ENCODE assay signal across 8 cellular contexts in genomic region chr10:37855691-37856090, GRCh38. TPM values are rescaled to one million over a fixed set of nuclear protein-coding genes. Genes with fewer than 3 reads are reported as not detected.
DNase-seq lines count a peak whose midpoint lies in the region; ATAC-seq and TF ChIP-seq lines count a peak whose summit lies in the region.

No MANE protein-coding gene starts in this region.

- no peak for TF ChIP-seq CTCF in AG04449 (IDR thresholded peaks at IDR 0.05; ENCODE audit: insufficient read depth, low read length, missing control alignments)
- TF ChIP-seq CTCF in GM12865 (IDR thresholded peaks at IDR 0.05; ENCODE audit: insufficient read depth, low read depth, low read length, missing control alignments), result no peak
- TF ChIP-seq CTCF in ascending aorta (IDR thresholded peaks at IDR 0.05), result no peak
- TF ChIP-seq CTCF in thyroid gland (IDR thresholded peaks at IDR 0.05), result no peak
- TF ChIP-seq CTCF in RWPE1 (conservative IDR thresholded peaks at IDR 0.05; ENCODE audit: low read depth), result no peak

- H3K4me3 ChIP-seq in AG04449 (ENCODE audit: low read depth, low read length) (peak overlapping the region; percentile 32), GM12865 (ENCODE audit: low read depth, low read length) (peak overlapping the region; percentile 16), ascending aorta (peak overlapping the region; percentile 81), thyroid gland (replicated peaks in 1 of 3) (no peak overlapping the region)

- peaks cover 19 to 57% (median 27%) of the 10 kb centered on the region in 3 donors for H3K4me1 Mint-ChIP-seq in naive B cell

- no peak for DNase-seq in AG04449 (ENCODE audit: low read depth, low spot score)
- no peak for DNase-seq in GM12865 (ENCODE audit: low read depth)
- no peak for DNase-seq in ascending aorta (ENCODE audit: low spot score in 2 of 2)
- DNase-seq in naive B cell, result no peak
- no peak for DNase-seq in thyroid gland
- no peak for DNase-seq in A172 (ENCODE audit: low spot score)
- DNase-seq in RWPE1 (ENCODE audit: low spot score), result no peak

- no peaks in the 10 kb centered on the region for H3K36me3 ChIP-seq in ascending aorta
- H3K36me3 ChIP-seq in thyroid gland, result no peaks in the 10 kb centered on the region

- H3K4me1 ChIP-seq in ascending aorta (peaks cover 0 to 26% of the 10 kb centered on the region in 2 donors), thyroid gland (peaks cover 23 to 24% of the 10 kb centered on the region in 2 donors)

- 41 to 47% methylated on average over 4 of the region's 4 CpGs for WGBS in thyroid gland, 2 donors

- no peak for TF ChIP-seq POLR2A in thyroid gland (IDR thresholded peaks at IDR 0.05)

- POLR2A ChIA-PET in AG04449 (lab: Yijun Ruan, JAX), result no interaction called here
- POLR2A ChIA-PET in RWPE1 (lab: Yijun Ruan, JAX; ENCODE audit: low non-redundant PET), result no interaction called here

- peak overlapping the region in 6 of 8 donors; percentile 16 to 99 (median 61) for H3K4me3 Mint-ChIP-seq in naive B cell

- H3K27ac Mint-ChIP-seq in naive B cell, result peak overlapping the region in 1 of 6 donors; percentile 34

- H3K27ac ChIP-seq in ascending aorta (no peak overlapping the region), thyroid gland (no peak overlapping the region), RWPE1 (no peak overlapping the region)

- H3K9me3 ChIP-seq in ascending aorta, result no peaks in the 10 kb centered on the region
- H3K9me3 ChIP-seq in thyroid gland, result no peaks in the 10 kb centered on the region

- no peaks in the 10 kb centered on the region for H3K9me3 Mint-ChIP-seq in naive B cell

- intact Hi-C loops in ascending aorta (cut with DNase I) (loop anchor here (5.0 kb wide), 1 partner anchor 237 kb away; the partner anchor contains the start of gene ZNF37A), thyroid gland (cut with DNase I) (no loop called here)

- CTCF ChIA-PET in AG04449 (lab: Yijun Ruan, JAX), result no interaction called here
- CTCF ChIA-PET in RWPE1 (lab: Yijun Ruan, JAX), result no interaction called here

- H3K36me3 Mint-ChIP-seq in naive B cell, result peaks cover 0 to 8% of the 10 kb centered on the region in 2 donors

- no peak for ATAC-seq in naive B cell (ENCODE audit: low read depth in 2 of 2)
- ATAC-seq in HG02885 (IDR thresholded peaks at IDR 0.05; ENCODE audit: poor library complexity, unreplicated experiment), result no peak

- H3K27me3 ChIP-seq in ascending aorta (no peaks in the 10 kb centered on the region), thyroid gland (no peaks in the 10 kb centered on the region)

- no peaks in the 10 kb centered on the region for H3K27me3 Mint-ChIP-seq in naive B cell

RNA-seq across cellular contexts. Expression of gene ZNF248, which starts 1.7 kb away (rescaled TPM):
- total RNA-seq in ascending aorta (13.9 TPM), thyroid gland (10 to 100 TPM; 27.5 to 43.1 (median 29.5) TPM)
- 10 to 100 TPM in 2 of 6 donors, 1 to 10 TPM in 4; 3.5 to 16.0 (median 7.1) TPM for polyA plus RNA-seq in naive B cell (ENCODE audit: low read depth in 6 of 6)
- total RNA-seq in A172 (2014; rRNA removed; shearing (Covaris generic)), result 8.8 and 9.3 TPM in 2 replicates

Comparison
In these comparisons a context has a peak if more than half of its experiments do, and no peak if none do; other contexts are left out.
1. H3K4me3 ChIP-seq: peak in AG04449 (single experiment), GM12865 (single experiment) and ascending aorta (2 of 2); none in thyroid gland (0 of 3).